9 cellular contexts compared by ENCODE assay signal in genomic region chr16:30926937-30927788, GRCh38. TPM values are rescaled to one million over a fixed set of nuclear protein-coding genes. Genes with fewer than 3 reads are reported as not detected.
A peak's percentile ranks its signal among the peaks of the same experiment; 100 is the strongest.
DNase-seq lines count a peak whose midpoint lies in the region; ATAC-seq and TF ChIP-seq lines count a peak whose summit lies in the region.
"Had no signal": no experiment of that assay in that cellular context is flagged by ENCODE, and none has a peak within 500 bp of the region (broad histone marks: within the 10 kb centered on the region; RNA-seq: fewer than 3 reads in every experiment).

No MANE protein-coding gene starts in this region.

- H3K4me1 Mint-ChIP-seq in activated CD4-positive, alpha-beta T cell treated with anti-CD3 and anti-CD28 coated beads, Interleukin-2, amount 10 ng/mL, durations not matched to agents 24 days and 14 days: peaks cover 21% of the 10 kb centered on the region
- peaks cover 35% of the 10 kb centered on the region for H3K4me1 Mint-ChIP-seq in stimulated activated effector memory CD8-positive, alpha-beta T cell treated with anti-CD3 and anti-CD28 coated beads, Interleukin-12 subunit alpha, Interleukin-12 subunit beta, amount 100 ng/mL, for 72 hours

- H3K27me3 ChIP-seq in endocrine pancreas (ENCODE audit: control insufficient read depth, insufficient read depth, low read length): no peaks in the 10 kb centered on the region
- H3K27me3 ChIP-seq: foreskin keratinocyte had no signal

- H3K9me3 ChIP-seq in endocrine pancreas (ENCODE audit: control insufficient read depth, low read length): no peaks in the 10 kb centered on the region

- H3K9ac ChIP-seq in endocrine pancreas (ENCODE audit: control insufficient read depth, insufficient read depth, low read length): peak overlapping the region; percentile 48

- H3K27me3 Mint-ChIP-seq in activated CD4-positive, alpha-beta T cell treated with anti-CD3 and anti-CD28 coated beads, Interleukin-2, amount 10 ng/mL, durations not matched to agents 24 days and 14 days: no peaks in the 10 kb centered on the region
- H3K27me3 Mint-ChIP-seq: activated naive CD4-positive, alpha-beta T cell treated with anti-CD3 and anti-CD28 coated beads, Interleukin-2, amount 50 U/mL, for 24 hours had no signal

- H3K4me1 ChIP-seq in endocrine pancreas (ENCODE audit: control insufficient read depth, insufficient read depth, low read length): no peaks in the 10 kb centered on the region
- H3K4me1 ChIP-seq: foreskin keratinocyte had no signal

- no peak for ATAC-seq in stimulated activated effector memory CD8-positive, alpha-beta T cell treated with anti-CD3 and anti-CD28 coated beads, Interleukin-12 subunit alpha, Interleukin-12 subunit beta, amount 100 ng/mL, for 72 hours

- no peaks in the 10 kb centered on the region for H3K36me3 ChIP-seq in endocrine pancreas (ENCODE audit: control insufficient read depth, insufficient read depth, low read length)

- in situ Hi-C loops in GM13977 (cut with MboI; ENCODE audit: low pct_unique_long_range_greater_than_20kb, low sequenced_read_pairs, unreplicated experiment): no loop called here

- H3K4me3 Mint-ChIP-seq in activated CD4-positive, alpha-beta T cell treated with anti-CD3 and anti-CD28 coated beads, Interleukin-2, amount 10 ng/mL, durations not matched to agents 24 days and 14 days: peak overlapping the region; percentile 30
- H3K4me3 Mint-ChIP-seq in stimulated activated effector memory CD8-positive, alpha-beta T cell treated with anti-CD3 and anti-CD28 coated beads, Interleukin-12 subunit alpha, Interleukin-12 subunit beta, amount 100 ng/mL, for 72 hours: no peak overlapping the region
- H3K4me3 Mint-ChIP-seq: activated naive CD4-positive, alpha-beta T cell treated with anti-CD3 and anti-CD28 coated beads, Interleukin-2, amount 50 U/mL, for 24 hours had no signal

- H3K4me3 ChIP-seq in endocrine pancreas (ENCODE audit: control insufficient read depth, insufficient read depth, low read length): no peak overlapping the region

- no peak overlapping the region for H3K27ac Mint-ChIP-seq in activated CD4-positive, alpha-beta T cell treated with anti-CD3 and anti-CD28 coated beads, Interleukin-2, amount 10 ng/mL, durations not matched to agents 24 days and 14 days
- H3K27ac Mint-ChIP-seq in stimulated activated effector memory CD8-positive, alpha-beta T cell treated with anti-CD3 and anti-CD28 coated beads, Interleukin-12 subunit alpha, Interleukin-12 subunit beta, amount 100 ng/mL, for 72 hours: peak overlapping the region; percentile 77
- H3K27ac Mint-ChIP-seq: activated naive CD4-positive, alpha-beta T cell treated with anti-CD3 and anti-CD28 coated beads, Interleukin-2, amount 50 U/mL, for 24 hours; HFFc6 had no signal

- no peak for DNase-seq in activated CD4-positive, alpha-beta T cell treated with anti-CD3 and anti-CD28 coated beads, Interleukin-2, amount 10 ng/mL, durations not matched to agents 24 days and 14 days
- DNase-seq in activated CD4-positive, alpha-beta T cell treated with anti-CD3 and anti-CD28 coated beads for 48 hours: no peak
- DNase-seq in stimulated activated effector memory CD8-positive, alpha-beta T cell treated with anti-CD3 and anti-CD28 coated beads, Interleukin-12 subunit alpha, Interleukin-12 subunit beta, amount 100 ng/mL, for 72 hours (ENCODE audit: low spot score in 2 of 2): no peak
- DNase-seq in GM13977 (ENCODE audit: low spot score) (no peak), GM20000 (ENCODE audit: low spot score) (no peak)
- DNase-seq: HFFc6 had no signal

- intact Hi-C loops in activated CD4-positive, alpha-beta T cell treated with anti-CD3 and anti-CD28 coated beads, Interleukin-2, amount 10 ng/mL, durations not matched to agents 24 days and 14 days (cut with micrococcal nuclease): no loop called here

- TF ChIP-seq CTCF in GM13977 (IDR thresholded peaks at IDR 0.05; ENCODE audit: extremely low read depth, insufficient read depth, missing control alignments) (no peak), GM20000 (IDR thresholded peaks at IDR 0.05; ENCODE audit: extremely low read depth, missing control alignments) (no peak)

- H3K9me3 Mint-ChIP-seq in activated CD4-positive, alpha-beta T cell treated with anti-CD3 and anti-CD28 coated beads, Interleukin-2, amount 10 ng/mL, durations not matched to agents 24 days and 14 days: no peaks in the 10 kb centered on the region
- H3K9me3 Mint-ChIP-seq in stimulated activated effector memory CD8-positive, alpha-beta T cell treated with anti-CD3 and anti-CD28 coated beads, Interleukin-12 subunit alpha, Interleukin-12 subunit beta, amount 100 ng/mL, for 72 hours: no peaks in the 10 kb centered on the region
- H3K9me3 Mint-ChIP-seq: activated naive CD4-positive, alpha-beta T cell treated with anti-CD3 and anti-CD28 coated beads, Interleukin-2, amount 50 U/mL, for 24 hours; HFFc6 had no signal

- H3K36me3 Mint-ChIP-seq in activated CD4-positive, alpha-beta T cell treated with anti-CD3 and anti-CD28 coated beads, Interleukin-2, amount 10 ng/mL, durations not matched to agents 24 days and 14 days (ENCODE audit: low read depth): peaks cover 18% of the 10 kb centered on the region
- peaks cover 41% of the 10 kb centered on the region for H3K36me3 Mint-ChIP-seq in stimulated activated effector memory CD8-positive, alpha-beta T cell treated with anti-CD3 and anti-CD28 coated beads, Interleukin-12 subunit alpha, Interleukin-12 subunit beta, amount 100 ng/mL, for 72 hours
- H3K36me3 Mint-ChIP-seq: activated naive CD4-positive, alpha-beta T cell treated with anti-CD3 and anti-CD28 coated beads, Interleukin-2, amount 50 U/mL, for 24 hours had no signal

RNA-seq across cellular contexts. Expression of gene FBXL19, which starts 3.8 kb away (rescaled TPM):
- 35.9 and 36.5 TPM in 2 replicates for total RNA-seq in activated CD4-positive, alpha-beta T cell treated with anti-CD3 and anti-CD28 coated beads, Interleukin-2, amount 10 ng/mL, durations not matched to agents 24 days and 14 days

RNA-seq across cellular contexts. Expression of gene ORAI3, which starts 21.7 kb away (rescaled TPM):
- 11.8 and 12.7 TPM in 2 replicates for total RNA-seq in activated CD4-positive, alpha-beta T cell treated with anti-CD3 and anti-CD28 coated beads, Interleukin-2, amount 10 ng/mL, durations not matched to agents 24 days and 14 days

RNA-seq across cellular contexts. Expression of gene SETD1A, which starts 30.4 kb away (rescaled TPM):
- 30.7 and 31.5 TPM in 2 replicates for total RNA-seq in activated CD4-positive, alpha-beta T cell treated with anti-CD3 and anti-CD28 coated beads, Interleukin-2, amount 10 ng/mL, durations not matched to agents 24 days and 14 days

RNA-seq across cellular contexts. Expression of gene CTF1, which starts 30.7 kb away (rescaled TPM):
- total RNA-seq in activated CD4-positive, alpha-beta T cell treated with anti-CD3 and anti-CD28 coated beads, Interleukin-2, amount 10 ng/mL, durations not matched to agents 24 days and 14 days: 0.17 and 0.33 TPM in 2 replicates

RNA-seq across cellular contexts. Expression of gene BCL7C, which starts 33.3 kb away (rescaled TPM):
- 23.9 and 24.5 TPM in 2 replicates for total RNA-seq in activated CD4-positive, alpha-beta T cell treated with anti-CD3 and anti-CD28 coated beads, Interleukin-2, amount 10 ng/mL, durations not matched to agents 24 days and 14 days
